In the genomic region with DNA sequence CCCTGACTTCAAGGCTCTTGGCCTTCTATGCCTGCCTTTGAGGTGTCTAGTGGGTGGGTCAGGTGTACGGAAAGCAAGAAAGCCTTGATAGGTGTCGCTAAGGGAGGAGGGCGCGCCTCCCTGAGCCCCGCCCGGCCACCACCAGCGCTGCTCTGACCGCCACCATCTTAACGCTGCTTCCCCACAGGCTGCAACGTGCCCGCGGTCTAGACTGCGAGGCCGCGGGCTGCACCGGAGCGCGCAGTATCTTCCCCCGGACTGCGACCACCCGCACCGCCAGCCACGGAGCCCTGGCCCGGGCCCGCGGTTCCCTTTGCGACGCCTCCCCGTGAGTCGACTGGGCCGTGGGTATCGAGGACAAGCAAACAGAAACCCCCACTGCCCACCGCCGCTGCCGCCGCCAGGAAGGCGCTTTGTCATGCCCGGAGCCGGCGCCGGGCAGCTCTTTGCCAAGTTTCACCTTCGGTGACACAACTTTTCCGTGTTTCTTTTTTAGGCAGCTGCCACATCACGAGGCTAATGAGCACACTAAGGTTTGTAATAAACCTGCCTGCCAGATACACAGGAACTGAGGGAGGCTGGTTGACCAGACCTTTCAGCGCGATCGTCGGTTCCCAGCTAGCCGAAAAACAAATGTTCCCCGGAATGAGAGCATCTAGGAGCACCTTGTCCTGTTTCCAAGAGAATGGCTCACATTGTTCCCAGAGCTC, we compare ENCODE assay signal across 8 cellular contexts.
DNase-seq lines count a peak whose midpoint lies in the region; ATAC-seq and TF ChIP-seq lines count a peak whose summit lies in the region.

No MANE protein-coding gene starts in this region.

- H3K9me3 ChIP-seq in testis: no peaks in the 10 kb centered on the region

- WGBS in testis, 2 donors: 1% methylated on average over 7 to 16 of the region's 50 CpGs

- in situ Hi-C loops in astrocyte of the spinal cord (cut with HindIII; ENCODE audit: low sequenced_read_pairs): no loop called here

- no peak for DNase-seq in astrocyte of the spinal cord (ENCODE audit: low read depth, low spot score)
- peak; percentile 48 for DNase-seq in left lobe of liver (ENCODE audit: low spot score)
- peak; percentile 37 for DNase-seq in testis
- DNase-seq in NCI-H345 treated with DMSO at 0.1 percent for 48 hours (lab: John Stamatoyannopoulos, UW; ENCODE audit: unreplicated experiment): no peak
- DNase-seq in stimulated activated CD4-positive, alpha-beta T cell treated with anti-CD3 and anti-CD28 coated beads, Interleukin-2, amount 100 ng/mL, for 48 hours: no peak

- TF ChIP-seq CTCF in astrocyte of the spinal cord (IDR thresholded peaks at IDR 0.05; ENCODE audit: low read depth, low read length) (no peak), testis (IDR thresholded peaks at IDR 0.05) (no peak)

- peak; percentile 53 for ATAC-seq in HG02938 (IDR thresholded peaks at IDR 0.05; ENCODE audit: unreplicated experiment)
- peak; percentile 87 for ATAC-seq in left lobe of liver
- ATAC-seq in GM19397 (IDR thresholded peaks at IDR 0.05; ENCODE audit: unreplicated experiment): no peak
- no peak for ATAC-seq in HG02970 (IDR thresholded peaks at IDR 0.05; ENCODE audit: low FRiP score, unreplicated experiment)

- no peaks in the 10 kb centered on the region for H3K36me3 ChIP-seq in testis (ENCODE audit: low read depth, missing control alignments)

- H3K4me1 ChIP-seq in testis: no peaks in the 10 kb centered on the region

- H3K27me3 ChIP-seq in testis: no peaks in the 10 kb centered on the region

- H3K4me3 ChIP-seq in astrocyte of the spinal cord (ENCODE audit: low read depth, low read length): peak overlapping the region; percentile 29
- H3K4me3 ChIP-seq in testis: peak overlapping the region; percentile 40 to 63

- H3K27ac ChIP-seq in testis: peak overlapping the region; percentile 50 to 75

- no peak for TF ChIP-seq POLR2A in testis (IDR thresholded peaks at IDR 0.05)

- intact Hi-C loops in testis (cut with DNase I; ENCODE audit: low total_unique reads): no loop called here

Comparison
In these comparisons a context has a peak if more than half of its experiments do, and no peak if none do; other contexts are left out.
1. ATAC-seq: peak in HG02938 (single experiment) and left lobe of liver (single experiment); none in GM19397 (single experiment) and HG02970 (single experiment).
2. DNase-seq: peak in left lobe of liver (single experiment) and testis (single experiment); none in astrocyte of the spinal cord (single experiment), NCI-H345 treated with DMSO at 0.1 percent for 48 hours (single experiment) and stimulated activated CD4-positive, alpha-beta T cell treated with anti-CD3 and anti-CD28 coated beads, Interleukin-2, amount 100 ng/mL, for 48 hours (0 of 2).